9 cellular contexts compared by ENCODE assay signal in genomic region chr20:38730989-38731737, GRCh38. TPM values are rescaled to one million over a fixed set of nuclear protein-coding genes. Genes with fewer than 3 reads are reported as not detected.
A peak's percentile ranks its signal among the peaks of the same experiment; 100 is the strongest.
DNase-seq lines count a peak whose midpoint lies in the region; ATAC-seq, FAIRE-seq and TF ChIP-seq lines count a peak whose summit lies in the region.
"Had no signal": no experiment of that assay in that cellular context is flagged by ENCODE, and none has a peak within 500 bp of the region (broad histone marks: within the 10 kb centered on the region; RNA-seq: fewer than 3 reads in every experiment).

No MANE protein-coding gene starts in this region.

- FAIRE-seq in pancreas (lab: Jason Lieb, UNC): no peak

- H3K4me1 ChIP-seq in Peyer's patch (peaks cover 0 to 21% (median 10%) of the 10 kb centered on the region in 4 donors), pancreas (peaks cover 0 to 3% (median 0%) of the 10 kb centered on the region in 3 donors), tibial artery (peaks cover 0 to 38% (median 21%) of the 10 kb centered on the region in 4 donors)

- WGBS in pancreas, 2 donors: 1 to 2% methylated on average over 40 of the region's 40 CpGs

- peak; percentile 99 for TF ChIP-seq CTCF in GM06990 (IDR thresholded peaks at IDR 0.05; ENCODE audit: insufficient read depth, low read length, poor library complexity, severe bottlenecking)
- peak; percentile 76 to 98 (median 84) for TF ChIP-seq CTCF in Peyer's patch (IDR thresholded peaks at IDR 0.05)
- TF ChIP-seq CTCF in pancreas (IDR thresholded peaks at IDR 0.05): peak; percentile 96 to 99 (median 98)
- peak; percentile 76 to 99 for TF ChIP-seq CTCF in tibial artery (IDR thresholded peaks at IDR 0.05)

- H3K27ac ChIP-seq in Peyer's patch (no peak overlapping the region), pancreas (no peak overlapping the region), tibial artery (no peak overlapping the region)

- intact Hi-C loops in pancreas (cut with DNase I) (no loop called here), tibial artery (cut with DNase I; ENCODE audit: low total_unique reads) (no loop called here)

- no peak for TF ChIP-seq POLR2A in Peyer's patch (IDR thresholded peaks at IDR 0.05)

- peak overlapping the region; percentile 28; the same call in 1 of the 2 replicates for H3K4me3 ChIP-seq in GM06990 (replicated peaks; ENCODE audit: low read depth, low read length)
- peak overlapping the region in 3 of 4 donors; percentile 29 to 45 (median 31) for H3K4me3 ChIP-seq in Peyer's patch
- H3K4me3 ChIP-seq in pancreas: peak overlapping the region in 2 of 4 donors; percentile 25 to 37
- H3K4me3 ChIP-seq in tibial artery: peak overlapping the region in 1 of 2 donors; percentile 34

- H3K36me3 ChIP-seq in GM06990 (ENCODE audit: control insufficient read depth, insufficient read depth, low read length): no peaks in the 10 kb centered on the region
- H3K36me3 ChIP-seq in Peyer's patch: no peaks in the 10 kb centered on the region
- H3K36me3 ChIP-seq in pancreas: no peaks in the 10 kb centered on the region
- no peaks in the 10 kb centered on the region for H3K36me3 ChIP-seq in tibial artery

- peak; percentile 86 to 94 (median 91) for ATAC-seq in pancreas
- ATAC-seq in HG03045 (IDR thresholded peaks at IDR 0.05; ENCODE audit: unreplicated experiment): no peak

- DNase-seq in GM06990 (ENCODE audit: extremely low read depth, insufficient read length): peak; percentile 77
- DNase-seq in HuH-7 (ENCODE audit: low spot score): peak; percentile 95
- DNase-seq in Peyer's patch: peak; percentile 62 to 84 (median 75)
- DNase-seq in activated effector memory CD4-positive, alpha-beta T cell treated with anti-CD3 and anti-CD28 coated beads, Interleukin-2, amount 50 U/mL, for 16 hours: peak; percentile 92
- DNase-seq in germinal center (ENCODE audit: low spot score): peak; percentile 87
- DNase-seq in pancreas: peak; percentile 39 to 93 (median 68)
- no peak for DNase-seq in tibial artery

- H3K27me3 ChIP-seq in GM06990 (replicated peaks; ENCODE audit: control insufficient read depth, insufficient read depth, low read length) (peaks cover 8% of the 10 kb centered on the region), Peyer's patch (peaks cover 0 to 59% of the 10 kb centered on the region in 2 donors), pancreas (peaks cover 0 to 75% (median 17%) of the 10 kb centered on the region in 4 donors), tibial artery (peaks cover 10 to 88% of the 10 kb centered on the region in 2 donors)

- H3K9me3 ChIP-seq in Peyer's patch (peaks cover 0 to 18% (median 0%) of the 10 kb centered on the region in 4 donors), pancreas (no peaks in the 10 kb centered on the region), tibial artery (no peaks in the 10 kb centered on the region)

RNA-seq across cellular contexts. Expression of gene SLC32A1, which starts 6.9 kb away (rescaled TPM):
- not detected for total RNA-seq in Peyer's patch
- total RNA-seq in pancreas: not detected
- not detected for polyA plus RNA-seq in pancreas
- total RNA-seq: urinary bladder had no signal
- polyA plus RNA-seq: urinary bladder had no signal

RNA-seq across cellular contexts. Expression of gene ACTR5, which starts 17.1 kb away (rescaled TPM):
- total RNA-seq in Peyer's patch (10 to 100 TPM in 2 of 4 donors, 1 to 10 TPM in 2; 5.1 to 32.2 (median 11.0) TPM), pancreas (1 to 10 TPM; 2.4 to 4.4 (median 3.1) TPM)
- 1 to 10 TPM; 7.4 to 9.8 TPM for polyA plus RNA-seq in pancreas

Comparison
In these comparisons a context has a peak if more than half of its experiments do, and no peak if none do; other contexts are left out.
1. DNase-seq: peak in GM06990 (single experiment), HuH-7 (single experiment), Peyer's patch (3 of 3), activated effector memory CD4-positive, alpha-beta T cell treated with anti-CD3 and anti-CD28 coated beads, Interleukin-2, amount 50 U/mL, for 16 hours (single experiment), germinal center (single experiment) and pancreas (6 of 6); none in tibial artery (0 of 2).
2. Peak in every context shown above with its lines, with median percentiles within 50 percentile points of each other: CTCF ChIP-seq.